1 cellular context compared by ENCODE assay signal in the genomic region with DNA sequence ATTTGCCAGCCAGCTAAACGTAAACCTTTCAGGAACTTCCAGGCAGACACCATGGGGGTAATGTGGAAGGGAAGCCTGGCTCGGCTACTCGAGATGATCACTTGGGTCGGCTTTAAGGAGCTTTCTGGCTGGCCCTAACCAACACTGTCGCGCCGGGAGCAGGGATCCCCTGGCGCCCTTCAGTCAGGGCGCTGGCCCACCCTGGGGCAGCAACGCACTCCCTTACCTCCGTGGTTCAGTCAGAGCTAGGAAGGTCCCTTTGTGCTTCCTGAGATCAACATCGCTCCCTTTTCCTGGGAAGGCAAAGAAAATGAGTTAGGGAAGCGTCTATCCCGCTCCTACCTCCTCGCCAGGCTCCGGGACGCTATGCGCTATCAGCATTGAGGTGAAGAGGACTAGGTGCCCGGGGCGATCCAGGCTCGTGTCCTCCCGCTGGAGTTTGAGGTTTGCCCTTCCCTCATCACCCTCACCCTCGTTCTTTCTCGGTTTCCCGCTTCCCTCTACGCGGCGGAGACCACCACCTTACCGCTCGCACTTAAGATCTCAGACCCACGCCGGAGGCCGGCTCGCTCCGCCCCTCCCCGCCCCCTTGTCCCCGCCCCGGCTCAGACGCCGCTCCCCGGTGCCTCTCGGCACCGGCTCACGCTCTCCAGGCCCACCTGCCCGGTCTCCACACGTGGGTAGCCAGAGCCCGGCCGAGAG.
TF ChIP-seq lines count a peak whose summit lies in the region.

No MANE protein-coding gene starts in this region.

TF ChIP-seq in liver, 16 proteins besides CTCF, POLR2A, EP300 and RAD21 (continued from another document):
- TF ChIP-seq, protein P1, sequence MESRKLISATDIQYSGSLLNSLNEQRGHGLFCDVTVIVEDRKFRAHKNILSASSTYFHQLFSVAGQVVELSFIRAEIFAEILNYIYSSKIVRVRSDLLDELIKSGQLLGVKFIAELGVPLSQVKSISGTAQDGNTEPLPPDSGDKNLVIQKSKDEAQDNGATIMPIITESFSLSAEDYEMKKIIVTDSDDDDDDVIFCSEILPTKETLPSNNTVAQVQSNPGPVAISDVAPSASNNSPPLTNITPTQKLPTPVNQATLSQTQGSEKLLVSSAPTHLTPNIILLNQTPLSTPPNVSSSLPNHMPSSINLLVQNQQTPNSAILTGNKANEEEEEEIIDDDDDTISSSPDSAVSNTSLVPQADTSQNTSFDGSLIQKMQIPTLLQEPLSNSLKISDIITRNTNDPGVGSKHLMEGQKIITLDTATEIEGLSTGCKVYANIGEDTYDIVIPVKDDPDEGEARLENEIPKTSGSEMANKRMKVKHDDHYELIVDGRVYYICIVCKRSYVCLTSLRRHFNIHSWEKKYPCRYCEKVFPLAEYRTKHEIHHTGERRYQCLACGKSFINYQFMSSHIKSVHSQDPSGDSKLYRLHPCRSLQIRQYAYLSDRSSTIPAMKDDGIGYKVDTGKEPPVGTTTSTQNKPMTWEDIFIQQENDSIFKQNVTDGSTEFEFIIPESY (IDR thresholded peaks at IDR 0.05): no peak
- TF ChIP-seq FOXA2 (IDR thresholded peaks at IDR 0.05) (no peak), HNF4G (IDR thresholded peaks at IDR 0.05) (no peak), TAF1 (conservative IDR thresholded peaks at IDR 0.05) (no peak), FOXA1 (IDR thresholded peaks at IDR 0.05) (no peak), JUND (IDR thresholded peaks at IDR 0.05) (no peak), YY1 (IDR thresholded peaks at IDR 0.05) (no peak), GABPA (IDR thresholded peaks at IDR 0.05 in 1 of 2, conservative IDR thresholded peaks at IDR 0.05 in 1 of 2) (no peak), NR2F2 (IDR thresholded peaks at IDR 0.05) (no peak), SP1 (IDR thresholded peaks at IDR 0.05) (no peak), RXRA (IDR thresholded peaks at IDR 0.05) (no peak)
